26 cellular contexts compared by ENCODE assay signal in genomic region chrX:49019050-49019449, GRCh38.
"Had no signal": no experiment of that assay in that cellular context is flagged by ENCODE, and none has a peak within 500 bp of the region (broad histone marks: within the 10 kb centered on the region; RNA-seq: fewer than 3 reads in every experiment).

No MANE protein-coding gene starts in this region.

- H3K27me3 ChIP-seq: brain microvascular endothelial cell, esophagus muscularis mucosa, foreskin keratinocyte, gastrocnemius medialis had no signal

- H3K4me1 ChIP-seq: esophagus muscularis mucosa, foreskin keratinocyte, gastrocnemius medialis had no signal

- H3K27ac ChIP-seq: brain microvascular endothelial cell, esophagus muscularis mucosa, foreskin keratinocyte, gastrocnemius medialis had no signal

- H3K36me3 ChIP-seq: brain microvascular endothelial cell, esophagus muscularis mucosa, gastrocnemius medialis had no signal

- FAIRE-seq: astrocyte, bronchial epithelial cell, colon had no signal

- H3K9me3 ChIP-seq: esophagus muscularis mucosa, gastrocnemius medialis had no signal

- ATAC-seq: activated CD4-positive, alpha-beta T cell treated with anti-CD3 and anti-CD28 coated beads for 36 hours; activated CD8-positive, alpha-beta memory T cell treated with anti-CD3 and anti-CD28 coated beads, Interleukin-2, amount 10 ng/mL, durations not matched to agents 7 days and 5 days; activated CD8-positive, alpha-beta T cell treated with anti-CD3 and anti-CD28 coated beads, Interleukin-2, amount 10 ng/mL, durations not matched to agents 7 days and 5 days; effector memory CD8-positive, alpha-beta T cell; foreskin keratinocyte; gastrocnemius medialis had no signal

- DNase-seq: activated CD4-positive, alpha-beta memory T cell treated with anti-CD3 and anti-CD28 coated beads for 36 hours; activated CD4-positive, alpha-beta T cell treated with anti-CD3 and anti-CD28 coated beads for 36 hours; activated CD4-positive, alpha-beta T cell treated with anti-CD3 and anti-CD28 coated beads, Interleukin-2, amount 10 ng/mL, durations not matched to agents 24 days and 14 days; activated CD4-positive, CD25-positive, alpha-beta regulatory T cell; activated CD4-positive, CD25-positive, alpha-beta regulatory T cell treated with anti-CD3 and anti-CD28 coated beads, Interleukin-2, amount 50 U/mL, for 72 hours; activated CD8-positive, alpha-beta memory T cell treated with anti-CD3 and anti-CD28 coated beads, Interleukin-2, amount 10 ng/mL, durations not matched to agents 7 days and 5 days; activated CD8-positive, alpha-beta memory T cell treated with anti-CD3 and anti-CD28 coated beads, Interleukin-2, amount 50 U/mL, for 4 hours; activated CD8-positive, alpha-beta T cell treated with anti-CD3 and anti-CD28 coated beads, Interleukin-2, amount 10 ng/mL, durations not matched to agents 7 days and 5 days; activated effector memory CD4-positive, alpha-beta T cell treated with anti-CD3 and anti-CD28 coated beads, Interleukin-2, amount 50 U/mL, for 16 hours; activated naive CD4-positive, alpha-beta T cell treated with anti-CD3 and anti-CD28 coated beads, Interleukin-2, amount 10 ng/mL, durations not matched to agents 7 days and 5 days; activated naive CD8-positive, alpha-beta T cell treated with anti-CD3 and anti-CD28 coated beads, Interleukin-2, amount 10 ng/mL, durations not matched to agents 7 days and 5 days; activated T-cell treated with anti-CD3 and anti-CD28 coated beads, Interleukin-2, amount 50 U/mL, for 24 hours; amniotic stem cell; anterior cingulate cortex; brain microvascular endothelial cell; cortex of kidney; dermis blood vessel endothelial cell; effector CD4-positive, alpha-beta T cell; effector memory CD8-positive, alpha-beta T cell; erythroblast; foreskin keratinocyte; gastrocnemius medialis had no signal

- H3K4me3 ChIP-seq: esophagus muscularis mucosa, gastrocnemius medialis had no signal
